In genomic region chr22:20517422-20517821, GRCh38 we compare ENCODE assay signal across 15 cellular contexts. TPM values are rescaled to one million over a fixed set of nuclear protein-coding genes. Genes with fewer than 3 reads are reported as not detected.
DNase-seq lines count a peak whose midpoint lies in the region; ATAC-seq and TF ChIP-seq lines count a peak whose summit lies in the region.
"Had no signal": no experiment of that assay in that cellular context is flagged by ENCODE, and none has a peak within 500 bp of the region (broad histone marks: within the 10 kb centered on the region; RNA-seq: fewer than 3 reads in every experiment).

No MANE protein-coding gene starts in this region.

- TF ChIP-seq CTCF in MCF 10A (IDR thresholded peaks at IDR 0.05; ENCODE audit: unreplicated experiment) (no peak), breast epithelium (IDR thresholded peaks at IDR 0.05) (no peak), glutamatergic neuron (IDR thresholded peaks at IDR 0.05; ENCODE audit: partially characterized antibody, unreplicated experiment) (no peak), right atrium auricular region (IDR thresholded peaks at IDR 0.05) (no peak)

- H3K27me3 Mint-ChIP-seq in MCF 10A (ENCODE audit: insufficient read depth, unreplicated experiment) (no peaks in the 10 kb centered on the region), glutamatergic neuron (ENCODE audit: unreplicated experiment) (peaks cover 3% of the 10 kb centered on the region)
- H3K27me3 Mint-ChIP-seq in activated naive CD8-positive, alpha-beta T cell treated with anti-CD3 and anti-CD28 coated beads for 36 hours = no peaks in the 10 kb centered on the region
- no peaks in the 10 kb centered on the region for H3K27me3 Mint-ChIP-seq in stimulated activated naive CD8-positive, alpha-beta T cell treated with anti-CD3 and anti-CD28 coated beads, Interleukin-15, amount 100 ng/mL, for 72 hours

- H3K27ac ChIP-seq in breast epithelium = no peak overlapping the region
- H3K27ac ChIP-seq in right atrium auricular region = no peak overlapping the region
- H3K27ac ChIP-seq: gastroesophageal sphincter had no signal

- no peaks in the 10 kb centered on the region for H3K36me3 ChIP-seq in breast epithelium
- peaks cover 18% of the 10 kb centered on the region for H3K36me3 ChIP-seq in right atrium auricular region

- no peaks in the 10 kb centered on the region for H3K9me3 Mint-ChIP-seq in MCF 10A (ENCODE audit: unreplicated experiment)
- H3K9me3 Mint-ChIP-seq in activated naive CD8-positive, alpha-beta T cell treated with anti-CD3 and anti-CD28 coated beads for 36 hours = no peaks in the 10 kb centered on the region
- peaks cover 3% of the 10 kb centered on the region for H3K9me3 Mint-ChIP-seq in glutamatergic neuron (ENCODE audit: unreplicated experiment)
- no peaks in the 10 kb centered on the region for H3K9me3 Mint-ChIP-seq in stimulated activated naive CD8-positive, alpha-beta T cell treated with anti-CD3 and anti-CD28 coated beads, Interleukin-15, amount 100 ng/mL, for 72 hours

- BruUV-seq in MCF 10A (replicated peaks; lab: Mats Ljungman, UMichigan) = no TSS peak

- H3K9me3 ChIP-seq in breast epithelium = no peaks in the 10 kb centered on the region
- H3K9me3 ChIP-seq in right atrium auricular region = no peaks in the 10 kb centered on the region
- H3K9me3 ChIP-seq: gastroesophageal sphincter had no signal

- H3K36me3 Mint-ChIP-seq in MCF 10A (ENCODE audit: insufficient read depth, unreplicated experiment) (peaks cover 61% of the 10 kb centered on the region), glutamatergic neuron (ENCODE audit: unreplicated experiment) (no peaks in the 10 kb centered on the region)
- peaks cover 47% of the 10 kb centered on the region for H3K36me3 Mint-ChIP-seq in activated naive CD8-positive, alpha-beta T cell treated with anti-CD3 and anti-CD28 coated beads for 36 hours

- intact Hi-C loops in MCF 10A (cut with micrococcal nuclease) (no loop called here), breast epithelium (cut with DNase I; ENCODE audit: low total_unique reads) (loop anchor here (10.0 kb wide), 1 partner anchor 57 kb away; no protein-coding TSS in a partner anchor)

- peak; percentile 71 for ATAC-seq in stimulated activated naive CD8-positive, alpha-beta T cell treated with anti-CD3 and anti-CD28 coated beads, Interleukin-15, amount 100 ng/mL, for 72 hours
- ATAC-seq: gastroesophageal sphincter, Panc1 had no signal

- CTCF ChIA-PET in MCF 10A (lab: Yijun Ruan, JAX) = no interaction called here

- DNase-seq in MCF 10A (ENCODE audit: unreplicated experiment) (no peak), breast epithelium (ENCODE audit: low spot score in 2 of 2) (no peak), glutamatergic neuron (no peak), right atrium auricular region (ENCODE audit: low spot score) (no peak), NCI-H748 (lab: John Stamatoyannopoulos, UW; ENCODE audit: unreplicated experiment) (no peak), DMS 273 (lab: John Stamatoyannopoulos, UW; ENCODE audit: unreplicated experiment) (no peak)
- no peak for DNase-seq in activated naive CD8-positive, alpha-beta T cell treated with anti-CD3 and anti-CD28 coated beads for 36 hours
- DNase-seq in stimulated activated naive CD8-positive, alpha-beta T cell treated with anti-CD3 and anti-CD28 coated beads, Interleukin-15, amount 100 ng/mL, for 72 hours = no peak
- DNase-seq: amniotic stem cell; NCI-H1436 treated with DMSO at 0.1 percent for 48 hours; NCI-H446; stimulated activated CD4-positive, alpha-beta T cell treated with anti-CD3 and anti-CD28 coated beads, Interleukin-2, amount 100 ng/mL, for 48 hours; T-helper 9 cell had no signal

- peaks cover 0 to 5% of the 10 kb centered on the region in 2 donors for H3K4me1 ChIP-seq in breast epithelium
- peaks cover 0 to 42% of the 10 kb centered on the region in 2 donors for H3K4me1 ChIP-seq in right atrium auricular region

- H3K4me3 Mint-ChIP-seq in MCF 10A (ENCODE audit: unreplicated experiment) (no peak overlapping the region), glutamatergic neuron (ENCODE audit: unreplicated experiment) (no peak overlapping the region)
- no peak overlapping the region for H3K4me3 Mint-ChIP-seq in activated naive CD8-positive, alpha-beta T cell treated with anti-CD3 and anti-CD28 coated beads for 36 hours
- peak overlapping the region; percentile 47 to 59 for H3K4me3 Mint-ChIP-seq in stimulated activated naive CD8-positive, alpha-beta T cell treated with anti-CD3 and anti-CD28 coated beads, Interleukin-15, amount 100 ng/mL, for 72 hours

- no peaks in the 10 kb centered on the region for H3K27me3 ChIP-seq in breast epithelium
- no peaks in the 10 kb centered on the region for H3K27me3 ChIP-seq in right atrium auricular region
- H3K27me3 ChIP-seq: gastroesophageal sphincter had no signal

- H3K27ac Mint-ChIP-seq in MCF 10A (ENCODE audit: low read depth, unreplicated experiment) (peak overlapping the region; percentile 75), glutamatergic neuron (ENCODE audit: unreplicated experiment) (peak overlapping the region; percentile 16)
- peak overlapping the region; percentile 64 for H3K27ac Mint-ChIP-seq in activated naive CD8-positive, alpha-beta T cell treated with anti-CD3 and anti-CD28 coated beads for 36 hours
- H3K27ac Mint-ChIP-seq in stimulated activated naive CD8-positive, alpha-beta T cell treated with anti-CD3 and anti-CD28 coated beads, Interleukin-15, amount 100 ng/mL, for 72 hours = peak overlapping the region; percentile 74 to 87

- H3K4me3 ChIP-seq in breast epithelium (no peak overlapping the region), right atrium auricular region (no peak overlapping the region)
- H3K4me3 ChIP-seq: gastroesophageal sphincter had no signal

- no peak for TF ChIP-seq POLR2A in breast epithelium (IDR thresholded peaks at IDR 0.05)

- POLR2A ChIA-PET in MCF 10A (lab: Yijun Ruan, JAX) = interaction anchor here (1.8 to 16.3 kb wide), 3 partner anchors 9 to 50 kb away, joined by 8 to 332 read pairs (median 11); partner anchors contain the start of gene MED15

- H3K4me1 Mint-ChIP-seq in MCF 10A (ENCODE audit: insufficient read depth, unreplicated experiment) (peaks cover 34% of the 10 kb centered on the region), glutamatergic neuron (ENCODE audit: low read depth, unreplicated experiment) (peaks cover 7% of the 10 kb centered on the region)
- H3K4me1 Mint-ChIP-seq in activated naive CD8-positive, alpha-beta T cell treated with anti-CD3 and anti-CD28 coated beads for 36 hours = peaks cover 57% of the 10 kb centered on the region
- peaks cover 84% of the 10 kb centered on the region for H3K4me1 Mint-ChIP-seq in stimulated activated naive CD8-positive, alpha-beta T cell treated with anti-CD3 and anti-CD28 coated beads, Interleukin-15, amount 100 ng/mL, for 72 hours

RNA-seq across cellular contexts. Expression of gene MED15, which starts 10.0 kb away (rescaled TPM):
- 122 TPM in 2 replicates for total RNA-seq in MCF 10A (2022)
- total RNA-seq in breast epithelium = 10 to 100 TPM; 36.6 to 53.1 (median 52.3) TPM
- total RNA-seq in activated naive CD8-positive, alpha-beta T cell treated with anti-CD3 and anti-CD28 coated beads for 36 hours = 10 to 100 TPM; 91.1 to 91.8 TPM
- total RNA-seq in glutamatergic neuron (ENCODE audit: unreplicated experiment) = 83.6 TPM
- total RNA-seq in right atrium auricular region = 10 to 100 TPM; 18.8 to 40.6 TPM

RNA-seq across cellular contexts. Expression of gene KLHL22, which starts 21.8 kb away (rescaled TPM):
- total RNA-seq in MCF 10A (2022) = 14.7 and 20.9 TPM in 2 replicates
- 10 to 100 TPM; 28.5 to 38.0 (median 35.4) TPM for total RNA-seq in breast epithelium
- 10 to 100 TPM; 11.2 to 12.3 TPM for total RNA-seq in activated naive CD8-positive, alpha-beta T cell treated with anti-CD3 and anti-CD28 coated beads for 36 hours
- total RNA-seq in glutamatergic neuron (ENCODE audit: unreplicated experiment) = 20.2 TPM
- 10 to 100 TPM; 16.0 to 21.9 TPM for total RNA-seq in right atrium auricular region

Comparison
In these comparisons a context has a peak if more than half of its experiments do, and no peak if none do; other contexts are left out.
1. H3K27ac Mint-ChIP-seq: peak in every context shown above with its lines; median percentile 80 in stimulated activated naive CD8-positive, alpha-beta T cell treated with anti-CD3 and anti-CD28 coated beads, Interleukin-15, amount 100 ng/mL, for 72 hours; 75 in MCF 10A; 64 in activated naive CD8-positive, alpha-beta T cell treated with anti-CD3 and anti-CD28 coated beads for 36 hours; 16 in glutamatergic neuron.
2. H3K4me3 Mint-ChIP-seq: peak in stimulated activated naive CD8-positive, alpha-beta T cell treated with anti-CD3 and anti-CD28 coated beads, Interleukin-15, amount 100 ng/mL, for 72 hours (2 of 2); none in MCF 10A (single experiment), activated naive CD8-positive, alpha-beta T cell treated with anti-CD3 and anti-CD28 coated beads for 36 hours (single experiment) and glutamatergic neuron (single experiment).